1 cellular context compared by ENCODE assay signal in genomic region chr10:44437837-44438752, GRCh38.
TF ChIP-seq lines count a peak whose summit lies in the region.

No MANE protein-coding gene starts in this region.

TF ChIP-seq in K562, 482 proteins besides CTCF, POLR2A, EP300 and RAD21 (continued from another document):
- TF ChIP-seq ZBTB2 (IDR thresholded peaks at IDR 0.05) (no peak), MAFK (IDR thresholded peaks at IDR 0.05; ENCODE audit: low read length) (peak; percentile 82; the same call in 1 of the 2 replicates), MLLT1 (IDR thresholded peaks at IDR 0.05) (no peak), SMARCA5 (IDR thresholded peaks at IDR 0.05) (no peak), MAFG (tag; conservative IDR thresholded peaks at IDR 0.05) (peak; percentile 82), NCOA6 (IDR thresholded peaks at IDR 0.05) (no peak), SOX6 (IDR thresholded peaks at IDR 0.05) (no peak), MLX (CRISPR knock-in tag; conservative IDR thresholded peaks at IDR 0.05) (no peak)
